In genomic region chr7:116614509-116615285, GRCh38 we compare ENCODE assay signal across 18 cellular contexts.
"Had no signal": no experiment of that assay in that cellular context is flagged by ENCODE, and none has a peak within 500 bp of the region (broad histone marks: within the 10 kb centered on the region; RNA-seq: fewer than 3 reads in every experiment).

No MANE protein-coding gene starts in this region.

- H3K4me3 Mint-ChIP-seq: naive thymus-derived CD4-positive, alpha-beta T cell; stimulated activated naive CD8-positive, alpha-beta T cell treated with anti-CD3 and anti-CD28 coated beads, Interleukin-15, Interleukin-2, amounts not matched to agents 100 ng/mL and 50 ng/mL, for 24 hours; T-helper 2 cell treated with Interferon-gamma antibody and Interleukin-4, amounts not matched to agents 5 μg/mL and 100 μg/mL, for 36 hours had no signal

- H3K27ac ChIP-seq: brain microvascular endothelial cell, dorsolateral prefrontal cortex, gastrocnemius medialis, heart right ventricle, lower lobe of right lung, psoas muscle had no signal

- H3K27me3 ChIP-seq: brain microvascular endothelial cell, gastrocnemius medialis had no signal

- H3K4me1 Mint-ChIP-seq: naive thymus-derived CD4-positive, alpha-beta T cell had no signal

- H3K4me1 ChIP-seq: gastrocnemius medialis, lower lobe of right lung, psoas muscle had no signal

- H3K4me3 ChIP-seq: dorsolateral prefrontal cortex, gastrocnemius medialis, heart right ventricle, lower lobe of right lung, psoas muscle had no signal

- H3K27ac Mint-ChIP-seq: activated naive CD4-positive, alpha-beta T cell treated with anti-CD3 and anti-CD28 coated beads, Interleukin-2, amount 50 U/mL, for 72 hours; naive thymus-derived CD4-positive, alpha-beta T cell; stimulated activated naive CD8-positive, alpha-beta T cell treated with anti-CD3 and anti-CD28 coated beads, Interleukin-15, Interleukin-2, amounts not matched to agents 100 ng/mL and 50 ng/mL, for 24 hours; T-helper 2 cell treated with Interferon-gamma antibody and Interleukin-4, amounts not matched to agents 5 μg/mL and 100 μg/mL, for 36 hours had no signal

- H3K9me3 Mint-ChIP-seq: activated naive CD4-positive, alpha-beta T cell treated with anti-CD3 and anti-CD28 coated beads, Interleukin-2, amount 50 U/mL, for 72 hours; stimulated activated naive CD8-positive, alpha-beta T cell treated with anti-CD3 and anti-CD28 coated beads, Interleukin-15, Interleukin-2, amounts not matched to agents 100 ng/mL and 50 ng/mL, for 24 hours had no signal

- ATAC-seq: activated CD4-positive, CD25-positive, alpha-beta regulatory T cell treated with anti-CD3 and anti-CD28 coated beads, Interleukin-2, amount 50 U/mL, for 24 hours; activated naive CD4-positive, alpha-beta T cell treated with anti-CD3 and anti-CD28 coated beads, Interleukin-2, amount 50 U/mL, for 72 hours; gastrocnemius medialis; heart right ventricle; lower lobe of right lung; naive thymus-derived CD4-positive, alpha-beta T cell; psoas muscle had no signal

- H3K9me3 ChIP-seq: gastrocnemius medialis, heart right ventricle, lower lobe of right lung, psoas muscle had no signal

- H3K36me3 ChIP-seq: brain microvascular endothelial cell, gastrocnemius medialis, heart right ventricle, lower lobe of right lung had no signal

- DNase-seq: activated CD4-positive, alpha-beta T cell treated with anti-CD3 and anti-CD28 coated beads, Interleukin-2, amount 50 U/mL, for 4 hours; activated T-cell treated with anti-CD3 and anti-CD28 coated beads, Interleukin-2, amount 50 U/mL, for 1 hour; amniotic stem cell; brain microvascular endothelial cell; dorsolateral prefrontal cortex; gastrocnemius medialis; heart right ventricle; lower lobe of right lung; midbrain; naive thymus-derived CD4-positive, alpha-beta T cell; nucleus accumbens; psoas muscle; stimulated activated CD4-positive, alpha-beta T cell treated with anti-CD3 and anti-CD28 coated beads, Interleukin-15, amount 100 ng/mL, for 24 hours; stimulated activated CD4-positive, alpha-beta T cell treated with anti-CD3 and anti-CD28 coated beads, Interleukin-4, amount 100 ng/mL, for 24 hours had no signal
